ENCODE assay signal across 1 cellular context in the genomic region with DNA sequence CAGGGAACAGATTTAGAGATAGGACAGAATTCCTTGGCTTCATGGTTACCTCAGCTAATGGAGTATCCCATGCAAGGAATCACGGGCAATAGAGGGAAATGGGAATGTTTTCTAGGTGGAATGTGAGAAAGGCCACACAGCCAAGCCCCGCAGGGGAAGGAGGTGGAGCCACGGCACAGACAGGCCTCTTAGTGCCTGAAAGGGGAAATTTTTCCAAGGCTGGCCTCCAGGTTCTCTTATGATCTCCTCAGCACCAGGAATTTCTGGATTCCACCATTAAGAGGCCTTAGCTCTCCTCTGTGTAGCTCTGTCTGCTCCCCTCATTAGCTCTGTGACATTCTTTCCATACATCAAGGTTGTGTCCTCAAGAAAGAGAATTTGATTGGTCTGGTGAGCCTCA.
TF ChIP-seq lines count a peak whose summit lies in the region.

No MANE protein-coding gene starts in this region.

TF ChIP-seq in WTC11, 78 proteins besides CTCF, POLR2A, EP300 and RAD21 (continued from another document):
- TF ChIP-seq ZNF121 (CRISPR knock-in tag; IDR thresholded peaks at IDR 0.05), result no peak
- TF ChIP-seq GTF2I (CRISPR knock-in tag; conservative IDR thresholded peaks at IDR 0.05), result no peak
- TF ChIP-seq FOXJ3 (CRISPR knock-in tag; IDR thresholded peaks at IDR 0.05; ENCODE audit: borderline replicate concordance), result no peak
- no peak for TF ChIP-seq IRF2 (CRISPR knock-in tag; IDR thresholded peaks at IDR 0.05; ENCODE audit: borderline replicate concordance, low read depth)
- no peak for TF ChIP-seq ATF2 (CRISPR knock-in tag; IDR thresholded peaks at IDR 0.05; ENCODE audit: borderline replicate concordance, low read depth)
- TF ChIP-seq, protein P1, sequence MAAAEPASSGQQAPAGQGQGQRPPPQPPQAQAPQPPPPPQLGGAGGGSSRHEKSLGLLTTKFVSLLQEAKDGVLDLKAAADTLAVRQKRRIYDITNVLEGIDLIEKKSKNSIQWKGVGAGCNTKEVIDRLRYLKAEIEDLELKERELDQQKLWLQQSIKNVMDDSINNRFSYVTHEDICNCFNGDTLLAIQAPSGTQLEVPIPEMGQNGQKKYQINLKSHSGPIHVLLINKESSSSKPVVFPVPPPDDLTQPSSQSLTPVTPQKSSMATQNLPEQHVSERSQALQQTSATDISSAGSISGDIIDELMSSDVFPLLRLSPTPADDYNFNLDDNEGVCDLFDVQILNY (CRISPR knock-in tag; IDR thresholded peaks at IDR 0.05), result no peak
- TF ChIP-seq, protein P2, sequence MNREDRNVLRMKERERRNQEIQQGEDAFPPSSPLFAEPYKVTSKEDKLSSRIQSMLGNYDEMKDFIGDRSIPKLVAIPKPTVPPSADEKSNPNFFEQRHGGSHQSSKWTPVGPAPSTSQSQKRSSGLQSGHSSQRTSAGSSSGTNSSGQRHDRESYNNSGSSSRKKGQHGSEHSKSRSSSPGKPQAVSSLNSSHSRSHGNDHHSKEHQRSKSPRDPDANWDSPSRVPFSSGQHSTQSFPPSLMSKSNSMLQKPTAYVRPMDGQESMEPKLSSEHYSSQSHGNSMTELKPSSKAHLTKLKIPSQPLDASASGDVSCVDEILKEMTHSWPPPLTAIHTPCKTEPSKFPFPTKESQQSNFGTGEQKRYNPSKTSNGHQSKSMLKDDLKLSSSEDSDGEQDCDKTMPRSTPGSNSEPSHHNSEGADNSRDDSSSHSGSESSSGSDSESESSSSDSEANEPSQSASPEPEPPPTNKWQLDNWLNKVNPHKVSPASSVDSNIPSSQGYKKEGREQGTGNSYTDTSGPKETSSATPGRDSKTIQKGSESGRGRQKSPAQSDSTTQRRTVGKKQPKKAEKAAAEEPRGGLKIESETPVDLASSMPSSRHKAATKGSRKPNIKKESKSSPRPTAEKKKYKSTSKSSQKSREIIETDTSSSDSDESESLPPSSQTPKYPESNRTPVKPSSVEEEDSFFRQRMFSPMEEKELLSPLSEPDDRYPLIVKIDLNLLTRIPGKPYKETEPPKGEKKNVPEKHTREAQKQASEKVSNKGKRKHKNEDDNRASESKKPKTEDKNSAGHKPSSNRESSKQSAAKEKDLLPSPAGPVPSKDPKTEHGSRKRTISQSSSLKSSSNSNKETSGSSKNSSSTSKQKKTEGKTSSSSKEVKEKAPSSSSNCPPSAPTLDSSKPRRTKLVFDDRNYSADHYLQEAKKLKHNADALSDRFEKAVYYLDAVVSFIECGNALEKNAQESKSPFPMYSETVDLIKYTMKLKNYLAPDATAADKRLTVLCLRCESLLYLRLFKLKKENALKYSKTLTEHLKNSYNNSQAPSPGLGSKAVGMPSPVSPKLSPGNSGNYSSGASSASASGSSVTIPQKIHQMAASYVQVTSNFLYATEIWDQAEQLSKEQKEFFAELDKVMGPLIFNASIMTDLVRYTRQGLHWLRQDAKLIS (CRISPR knock-in tag; IDR thresholded peaks at IDR 0.05; ENCODE audit: borderline replicate concordance), result no peak
- TF ChIP-seq HMGA2 (CRISPR knock-in tag; IDR thresholded peaks at IDR 0.05), result no peak
- no peak for TF ChIP-seq JUN (CRISPR knock-in tag; IDR thresholded peaks at IDR 0.05)
- TF ChIP-seq, protein P3, sequence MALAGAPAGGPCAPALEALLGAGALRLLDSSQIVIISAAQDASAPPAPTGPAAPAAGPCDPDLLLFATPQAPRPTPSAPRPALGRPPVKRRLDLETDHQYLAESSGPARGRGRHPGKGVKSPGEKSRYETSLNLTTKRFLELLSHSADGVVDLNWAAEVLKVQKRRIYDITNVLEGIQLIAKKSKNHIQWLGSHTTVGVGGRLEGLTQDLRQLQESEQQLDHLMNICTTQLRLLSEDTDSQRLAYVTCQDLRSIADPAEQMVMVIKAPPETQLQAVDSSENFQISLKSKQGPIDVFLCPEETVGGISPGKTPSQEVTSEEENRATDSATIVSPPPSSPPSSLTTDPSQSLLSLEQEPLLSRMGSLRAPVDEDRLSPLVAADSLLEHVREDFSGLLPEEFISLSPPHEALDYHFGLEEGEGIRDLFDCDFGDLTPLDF (CRISPR knock-in tag; IDR thresholded peaks at IDR 0.05), result no peak
- TF ChIP-seq ZNF138 (CRISPR knock-in tag; conservative IDR thresholded peaks at IDR 0.05), result no peak
